ENCODE assay signal across 1 cellular context in genomic region chr12:26832817-26833691, GRCh38.
TF ChIP-seq lines count a peak whose summit lies in the region.

ITPR2 (minus strand) TSS chr12:26833194; CDS start chr12:26832781, 413 bp downstream.

TF ChIP-seq in GM23338, 12 proteins besides CTCF, POLR2A, EP300 and RAD21 (continued from another document):
- TF ChIP-seq, protein P1, sequence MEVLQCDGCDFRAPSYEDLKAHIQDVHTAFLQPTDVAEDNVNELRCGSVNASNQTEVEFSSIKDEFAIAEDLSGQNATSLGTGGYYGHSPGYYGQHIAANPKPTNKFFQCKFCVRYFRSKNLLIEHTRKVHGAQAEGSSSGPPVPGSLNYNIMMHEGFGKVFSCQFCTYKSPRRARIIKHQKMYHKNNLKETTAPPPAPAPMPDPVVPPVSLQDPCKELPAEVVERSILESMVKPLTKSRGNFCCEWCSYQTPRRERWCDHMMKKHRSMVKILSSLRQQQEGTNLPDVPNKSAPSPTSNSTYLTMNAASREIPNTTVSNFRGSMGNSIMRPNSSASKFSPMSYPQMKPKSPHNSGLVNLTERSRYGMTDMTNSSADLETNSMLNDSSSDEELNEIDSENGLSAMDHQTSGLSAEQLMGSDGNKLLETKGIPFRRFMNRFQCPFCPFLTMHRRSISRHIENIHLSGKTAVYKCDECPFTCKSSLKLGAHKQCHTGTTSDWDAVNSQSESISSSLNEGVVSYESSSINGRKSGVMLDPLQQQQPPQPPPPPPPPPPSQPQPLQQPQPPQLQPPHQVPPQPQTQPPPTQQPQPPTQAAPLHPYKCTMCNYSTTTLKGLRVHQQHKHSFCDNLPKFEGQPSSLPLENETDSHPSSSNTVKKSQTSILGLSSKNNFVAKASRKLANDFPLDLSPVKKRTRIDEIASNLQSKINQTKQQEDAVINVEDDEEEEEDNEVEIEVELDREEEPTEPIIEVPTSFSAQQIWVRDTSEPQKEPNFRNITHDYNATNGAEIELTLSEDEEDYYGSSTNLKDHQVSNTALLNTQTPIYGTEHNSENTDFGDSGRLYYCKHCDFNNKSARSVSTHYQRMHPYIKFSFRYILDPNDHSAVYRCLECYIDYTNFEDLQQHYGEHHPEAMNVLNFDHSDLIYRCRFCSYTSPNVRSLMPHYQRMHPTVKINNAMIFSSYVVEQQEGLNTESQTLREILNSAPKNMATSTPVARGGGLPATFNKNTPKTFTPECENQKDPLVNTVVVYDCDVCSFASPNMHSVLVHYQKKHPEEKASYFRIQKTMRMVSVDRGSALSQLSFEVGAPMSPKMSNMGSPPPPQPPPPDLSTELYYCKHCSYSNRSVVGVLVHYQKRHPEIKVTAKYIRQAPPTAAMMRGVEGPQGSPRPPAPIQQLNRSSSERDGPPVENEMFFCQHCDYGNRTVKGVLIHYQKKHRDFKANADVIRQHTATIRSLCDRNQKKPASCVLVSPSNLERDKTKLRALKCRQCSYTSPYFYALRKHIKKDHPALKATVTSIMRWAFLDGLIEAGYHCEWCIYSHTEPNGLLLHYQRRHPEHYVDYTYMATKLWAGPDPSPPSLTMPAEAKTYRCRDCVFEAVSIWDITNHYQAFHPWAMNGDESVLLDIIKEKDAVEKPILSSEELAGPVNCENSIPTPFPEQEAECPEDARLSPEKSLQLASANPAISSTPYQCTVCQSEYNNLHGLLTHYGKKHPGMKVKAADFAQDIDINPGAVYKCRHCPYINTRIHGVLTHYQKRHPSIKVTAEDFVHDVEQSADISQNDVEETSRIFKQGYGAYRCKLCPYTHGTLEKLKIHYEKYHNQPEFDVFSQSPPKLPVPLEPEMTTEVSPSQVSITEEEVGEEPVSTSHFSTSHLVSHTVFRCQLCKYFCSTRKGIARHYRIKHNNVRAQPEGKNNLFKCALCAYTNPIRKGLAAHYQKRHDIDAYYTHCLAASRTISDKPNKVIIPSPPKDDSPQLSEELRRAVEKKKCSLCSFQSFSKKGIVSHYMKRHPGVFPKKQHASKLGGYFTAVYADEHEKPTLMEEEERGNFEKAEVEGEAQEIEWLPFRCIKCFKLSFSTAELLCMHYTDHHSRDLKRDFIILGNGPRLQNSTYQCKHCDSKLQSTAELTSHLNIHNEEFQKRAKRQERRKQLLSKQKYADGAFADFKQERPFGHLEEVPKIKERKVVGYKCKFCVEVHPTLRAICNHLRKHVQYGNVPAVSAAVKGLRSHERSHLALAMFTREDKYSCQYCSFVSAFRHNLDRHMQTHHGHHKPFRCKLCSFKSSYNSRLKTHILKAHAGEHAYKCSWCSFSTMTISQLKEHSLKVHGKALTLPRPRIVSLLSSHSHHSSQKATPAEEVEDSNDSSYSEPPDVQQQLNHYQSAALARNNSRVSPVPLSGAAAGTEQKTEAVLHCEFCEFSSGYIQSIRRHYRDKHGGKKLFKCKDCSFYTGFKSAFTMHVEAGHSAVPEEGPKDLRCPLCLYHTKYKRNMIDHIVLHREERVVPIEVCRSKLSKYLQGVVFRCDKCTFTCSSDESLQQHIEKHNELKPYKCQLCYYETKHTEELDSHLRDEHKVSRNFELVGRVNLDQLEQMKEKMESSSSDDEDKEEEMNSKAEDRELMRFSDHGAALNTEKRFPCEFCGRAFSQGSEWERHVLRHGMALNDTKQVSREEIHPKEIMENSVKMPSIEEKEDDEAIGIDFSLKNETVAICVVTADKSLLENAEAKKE (CRISPR knock-in tag; IDR thresholded peaks at IDR 0.05) = no peak
- no peak for TF ChIP-seq STAT1 (IDR thresholded peaks at IDR 0.05; ENCODE audit: unreplicated experiment)
- no peak for TF ChIP-seq CREB1 (CRISPR knock-in tag; IDR thresholded peaks at IDR 0.05; ENCODE audit: low read depth)
- TF ChIP-seq, protein P2, sequence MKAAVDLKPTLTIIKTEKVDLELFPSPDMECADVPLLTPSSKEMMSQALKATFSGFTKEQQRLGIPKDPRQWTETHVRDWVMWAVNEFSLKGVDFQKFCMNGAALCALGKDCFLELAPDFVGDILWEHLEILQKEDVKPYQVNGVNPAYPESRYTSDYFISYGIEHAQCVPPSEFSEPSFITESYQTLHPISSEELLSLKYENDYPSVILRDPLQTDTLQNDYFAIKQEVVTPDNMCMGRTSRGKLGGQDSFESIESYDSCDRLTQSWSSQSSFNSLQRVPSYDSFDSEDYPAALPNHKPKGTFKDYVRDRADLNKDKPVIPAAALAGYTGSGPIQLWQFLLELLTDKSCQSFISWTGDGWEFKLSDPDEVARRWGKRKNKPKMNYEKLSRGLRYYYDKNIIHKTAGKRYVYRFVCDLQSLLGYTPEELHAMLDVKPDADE (IDR thresholded peaks at IDR 0.05) = peak; percentile 35; the same call in 1 of the 2 replicates
- TF ChIP-seq ZNF114 (CRISPR knock-in tag; IDR thresholded peaks at IDR 0.05) = no peak
- TF ChIP-seq POLR2AphosphoS5 (IDR thresholded peaks at IDR 0.05; ENCODE audit: low read depth) = peak; percentile 94
- TF ChIP-seq EZH2 (IDR thresholded peaks at IDR 0.05; ENCODE audit: low read depth, unreplicated experiment) = no peak
TF ChIP-seq in GM23338: peak in this region for 2.
